Comparison of ENCODE assay signal across 8 cellular contexts in the genomic region with DNA sequence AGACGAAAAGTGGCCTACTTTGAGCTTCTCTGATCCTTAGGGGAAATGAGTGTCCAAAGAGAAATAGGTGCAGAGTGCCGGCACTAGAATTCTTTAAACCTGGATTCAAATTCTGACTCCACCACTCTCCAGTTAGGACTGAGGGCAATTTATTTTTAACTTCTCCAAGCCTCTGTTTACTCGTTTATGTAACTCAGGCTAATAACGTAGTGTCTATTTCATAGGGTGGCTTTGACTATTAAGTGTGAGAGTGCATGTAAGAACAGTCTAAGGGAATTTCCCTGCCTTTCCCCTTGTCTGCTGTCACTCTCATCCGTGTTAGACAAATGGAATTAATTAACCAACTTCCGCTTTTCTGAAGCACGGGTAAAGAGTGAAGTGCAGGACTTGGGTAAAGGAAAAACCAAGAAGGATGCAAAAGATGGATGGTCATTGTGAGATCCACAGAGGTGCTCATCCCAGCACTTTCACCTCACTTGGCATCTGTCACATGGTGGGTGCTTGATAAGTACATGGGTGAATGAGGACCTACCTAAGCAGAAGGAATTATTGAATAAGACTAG. TPM values are rescaled to one million over a fixed set of nuclear protein-coding genes. Genes with fewer than 3 reads are reported as not detected.
DNase-seq lines count a peak whose midpoint lies in the region; ATAC-seq and TF ChIP-seq lines count a peak whose summit lies in the region.

No MANE protein-coding gene starts in this region.

- peaks cover 55 to 84% (median 73%) of the 10 kb centered on the region in 3 donors for H3K4me1 Mint-ChIP-seq in naive B cell

- peak overlapping the region; percentile 88 for H3K9ac ChIP-seq in HUES6 (ENCODE audit: low read length)

- H3K9me3 ChIP-seq in HUES6 (ENCODE audit: control insufficient read depth, insufficient read depth, low read depth, low read length) = no peaks in the 10 kb centered on the region
- no peaks in the 10 kb centered on the region for H3K9me3 ChIP-seq in WERI-Rb-1 (ENCODE audit: severe bottlenecking)

- H3K4me3 ChIP-seq in HUES6 (ENCODE audit: low read depth, low read length) (peak overlapping the region; percentile 77), WERI-Rb-1 (ENCODE audit: low read depth, low read length) (peak overlapping the region; percentile 98), epithelial cell of esophagus (ENCODE audit: low read length) (peak overlapping the region; percentile 85)

- H3K4me3 Mint-ChIP-seq in naive B cell = peak overlapping the region; percentile 84 to 98 (median 98)

- 0 out of 2 replicates have a peak, but pooled peaks cover 3% of the 10 kb centered on the region for H3K36me3 ChIP-seq in HUES6 (ENCODE audit: control insufficient read depth, insufficient read depth, low read length)
- peaks cover 20% of the 10 kb centered on the region for H3K36me3 ChIP-seq in WERI-Rb-1

- H3K27me3 ChIP-seq in HUES6 (ENCODE audit: control insufficient read depth, insufficient read depth, low read length) (peaks cover 3% of the 10 kb centered on the region; the same call in 1 of the 2 replicates), WERI-Rb-1 (ENCODE audit: insufficient read depth, low read depth, severe bottlenecking) (no peaks in the 10 kb centered on the region)

- no peaks in the 10 kb centered on the region for H3K27me3 Mint-ChIP-seq in naive B cell

- H3K4me1 ChIP-seq in HUES6 (ENCODE audit: control insufficient read depth, insufficient read depth, low read length) = peaks cover 10% of the 10 kb centered on the region; the same call in 1 of the 2 replicates

- DNase-seq in activated effector memory CD4-positive, alpha-beta T cell treated with anti-CD3 and anti-CD28 coated beads, Interleukin-2, amount 50 U/mL, for 16 hours = peak; percentile 71
- no peak for DNase-seq in activated effector memory CD4-positive, alpha-beta T cell treated with Interleukin-2 at 50 U/mL for 16 hours
- DNase-seq in WERI-Rb-1 = no peak
- peak; percentile 38 for DNase-seq in epithelial cell of esophagus (ENCODE audit: low read depth)
- peak; percentile 71 for DNase-seq in naive B cell
- no peak for DNase-seq in NCI-H510A (lab: John Stamatoyannopoulos, UW)

- ATAC-seq in naive B cell (ENCODE audit: low read depth in 2 of 2) = peak; percentile 70 to 73
- no peak for ATAC-seq in GM19397 (IDR thresholded peaks at IDR 0.05; ENCODE audit: unreplicated experiment)

- H3K36me3 Mint-ChIP-seq in naive B cell = no peaks in the 10 kb centered on the region

- H3K27ac Mint-ChIP-seq in naive B cell = peak overlapping the region; percentile 93 to 100 (median 98)

- peak overlapping the region; percentile 58; the same call in 1 of the 2 replicates for H3K27ac ChIP-seq in HUES6 (ENCODE audit: low read depth, low read length)
- H3K27ac ChIP-seq in WERI-Rb-1 = peak overlapping the region; percentile 92

- TF ChIP-seq CTCF in WERI-Rb-1 (IDR thresholded peaks at IDR 0.05; ENCODE audit: low read depth, low read length) = no peak
- no peak for TF ChIP-seq CTCF in epithelial cell of esophagus (IDR thresholded peaks at IDR 0.05; ENCODE audit: insufficient read depth, low read depth, low read length, missing control alignments)

- H3K9me3 Mint-ChIP-seq in naive B cell = no peaks in the 10 kb centered on the region

RNA-seq across cellular contexts. Expression of gene ZKSCAN8, which starts 4.1 kb away (rescaled TPM):
- 1 to 10 TPM in 4 of 6 donors, under 1 TPM in 1, not detected in 1; 0.95 to 2.6 (median 1.1) TPM for polyA plus RNA-seq in naive B cell (ENCODE audit: low read depth in 6 of 6)

RNA-seq across cellular contexts. Expression of gene ZSCAN16, which starts 13.1 kb away (rescaled TPM):
- 10 to 100 TPM; 11.3 to 21.3 (median 14.7) TPM for polyA plus RNA-seq in naive B cell (ENCODE audit: low read depth in 6 of 6)

RNA-seq across cellular contexts. Expression of gene ZNF165, which starts 57.2 kb away (rescaled TPM):
- 1 to 10 TPM; 3.6 to 7.1 (median 5.3) TPM for polyA plus RNA-seq in naive B cell (ENCODE audit: low read depth in 6 of 6)

Comparison
In these comparisons a context has a peak if more than half of its experiments do, and no peak if none do; other contexts are left out.
1. DNase-seq: peak in activated effector memory CD4-positive, alpha-beta T cell treated with anti-CD3 and anti-CD28 coated beads, Interleukin-2, amount 50 U/mL, for 16 hours (single experiment), epithelial cell of esophagus (single experiment) and naive B cell (single experiment); none in activated effector memory CD4-positive, alpha-beta T cell treated with Interleukin-2 at 50 U/mL for 16 hours (single experiment), WERI-Rb-1 (single experiment) and NCI-H510A (single experiment).
2. Peak in every context shown above with its lines, with median percentiles within 50 percentile points of each other: H3K4me3 ChIP-seq.